Comparison of ENCODE assay signal across 27 cellular contexts in the genomic region with DNA sequence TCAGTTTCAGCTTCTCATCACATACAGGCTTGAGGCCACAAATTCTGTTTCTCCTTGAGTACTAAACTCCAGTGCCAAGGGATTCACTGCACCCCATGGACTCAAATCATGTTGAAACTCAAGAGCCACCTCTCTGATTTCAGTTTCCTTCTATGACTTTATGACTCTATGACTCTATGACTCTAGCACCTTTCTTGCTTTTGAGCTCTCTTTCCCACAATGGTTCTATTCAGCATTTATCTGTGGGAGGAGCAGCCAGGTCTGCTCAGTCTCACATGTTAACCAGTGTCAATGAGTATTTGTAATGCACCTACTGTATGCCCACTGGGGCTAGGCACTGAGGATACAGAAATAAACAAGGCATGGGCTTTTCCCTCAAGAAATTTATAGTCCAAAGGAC. TPM values are rescaled to one million over a fixed set of nuclear protein-coding genes. Genes with fewer than 3 reads are reported as not detected.
DNase-seq lines count a peak whose midpoint lies in the region; ATAC-seq, FAIRE-seq and TF ChIP-seq lines count a peak whose summit lies in the region.
"Had no signal": no experiment of that assay in that cellular context is flagged by ENCODE, and none has a peak within 500 bp of the region (broad histone marks: within the 10 kb centered on the region; RNA-seq: fewer than 3 reads in every experiment).

No MANE protein-coding gene starts in this region.

- CTCF ChIA-PET in H1 (lab: Charles Lee; ENCODE audit: partially characterized antibody) = interaction anchor here (0.9 to 1.2 kb wide), 4 partner anchors 9 to 201 kb away, joined by 3 to 7 read pairs (median 3); no protein-coding TSS in a partner anchor

- TF ChIP-seq POLR2A in H1 (IDR thresholded peaks at IDR 0.05; ENCODE audit: control extremely low read depth in 1 of 2, low read depth in 2 of 2, low read length in 2 of 2) (no peak), erythroblast (IDR thresholded peaks at IDR 0.05; ENCODE audit: low read length) (no peak)

- no peak overlapping the region for H2BK5ac ChIP-seq in H1 (ENCODE audit: low read depth, low read length)

- H3K56ac ChIP-seq in H1 (replicated peaks; ENCODE audit: insufficient read length, low read depth, low read length) = no peak overlapping the region

- H2BK12ac ChIP-seq in H1 (ENCODE audit: low read depth, low read length) = no peak overlapping the region

- no peak overlapping the region for H2AK5ac ChIP-seq in H1 (ENCODE audit: low read depth, low read length)

- no peak overlapping the region for H4K5ac ChIP-seq in H1 (ENCODE audit: insufficient read length, low read depth, low read length)

- TF ChIP-seq EP300 in H1 (IDR thresholded peaks at IDR 0.05; ENCODE audit: borderline replicate concordance in 1 of 2, low read depth in 2 of 2, low read length in 2 of 2) = no peak

- H3K14ac ChIP-seq in H1 (ENCODE audit: insufficient read length) = no peak overlapping the region

- no peak for TF ChIP-seq CTCF in H1 (IDR thresholded peaks at IDR 0.05; ENCODE audit: control extremely low read depth in 1 of 3, insufficient read depth in 1 of 3, low read depth in 1 of 3, low read length in 3 of 3)
- TF ChIP-seq CTCF in nephron (IDR thresholded peaks at IDR 0.05; ENCODE audit: unreplicated experiment in 3 of 3) = no peak

- H3K23ac ChIP-seq in H1 (ENCODE audit: insufficient read length) = no peak overlapping the region

- no peak overlapping the region for H3K4me3 Mint-ChIP-seq in activated naive CD8-positive, alpha-beta T cell treated with anti-CD3 and anti-CD28 coated beads, Interleukin-2, amount 50 U/mL, for 24 hours
- no peak overlapping the region for H3K4me3 Mint-ChIP-seq in activated naive CD8-positive, alpha-beta T cell treated with anti-CD3 and anti-CD28 coated beads for 36 hours
- no peak overlapping the region for H3K4me3 Mint-ChIP-seq in nephron
- H3K4me3 Mint-ChIP-seq: CD4-positive, CD25-positive, alpha-beta regulatory T cell; HFFc6 had no signal

- ATAC-seq in activated naive CD8-positive, alpha-beta T cell treated with anti-CD3 and anti-CD28 coated beads, Interleukin-2, amount 50 U/mL, for 24 hours = peak; percentile 40
- ATAC-seq in GM21825 (IDR thresholded peaks at IDR 0.05; ENCODE audit: unreplicated experiment) = no peak

- H3K4me3 ChIP-seq in H1 (ENCODE audit: extremely low read depth in 1 of 4, insufficient read depth in 2 of 4, low read depth in 3 of 4, low read length in 4 of 4) = no peak overlapping the region
- H3K4me3 ChIP-seq: BLaER1, HAP-1, Peyer's patch had no signal

- H3K27me3 Mint-ChIP-seq in activated naive CD8-positive, alpha-beta T cell treated with anti-CD3 and anti-CD28 coated beads, Interleukin-2, amount 50 U/mL, for 24 hours = peaks cover 2% of the 10 kb centered on the region
- H3K27me3 Mint-ChIP-seq in activated naive CD8-positive, alpha-beta T cell treated with anti-CD3 and anti-CD28 coated beads for 36 hours = no peaks in the 10 kb centered on the region
- H3K27me3 Mint-ChIP-seq in nephron (ENCODE audit: low read depth) = peaks cover 8% of the 10 kb centered on the region

- no peak overlapping the region for H3K4ac ChIP-seq in H1 (replicated peaks; ENCODE audit: insufficient read length, low read depth, low read length)

- no peaks in the 10 kb centered on the region for H3K79me2 ChIP-seq in H1 (ENCODE audit: control insufficient read depth in 1 of 2, insufficient read depth in 2 of 2, low read length in 2 of 2)

- no peak for TF ChIP-seq RAD21 in H1 (IDR thresholded peaks at IDR 0.05 in 1 of 2, conservative IDR thresholded peaks at IDR 0.05 in 1 of 2; ENCODE audit: low read depth in 2 of 2, low read length in 2 of 2)

- POLR2A ChIA-PET in H1 (lab: Charles Lee; ENCODE audit: partially characterized antibody) = no interaction called here

- DNase-seq in activated naive CD8-positive, alpha-beta T cell treated with anti-CD3 and anti-CD28 coated beads, Interleukin-2, amount 50 U/mL, for 24 hours = no peak
- no peak for DNase-seq in activated naive CD8-positive, alpha-beta T cell treated with anti-CD3 and anti-CD28 coated beads for 36 hours
- no peak for DNase-seq in H1 (ENCODE audit: low read depth in 1 of 2, low spot score in 2 of 2)
- DNase-seq in erythroblast (lab: John Stamatoyannopoulos, UW) = no peak
- no peak for DNase-seq in NCI-H146 (lab: John Stamatoyannopoulos, UW)
- DNase-seq: CD4-positive, CD25-positive, alpha-beta regulatory T cell; DMS153; DND-41; HFFc6; IMR-90; KG1; MM.1S; NCI-H1694; NCI-H2081; NCI-H2227 treated with DMSO at 0.1 percent for 48 hours; NCI-H510A; NCI-H69; Peyer's patch; SHP77 treated with DMSO at 0.1 percent for 48 hours had no signal

- H4K8ac ChIP-seq in H1 (ENCODE audit: extremely low read depth, insufficient read depth, low read length) = no peak overlapping the region

- no peaks in the 10 kb centered on the region for H3K27me3 ChIP-seq in H1 (replicated peaks in 1 of 4; ENCODE audit: control insufficient read depth in 3 of 4, extremely low read depth in 1 of 4, insufficient read depth in 3 of 4, low read length in 3 of 4)
- H3K27me3 ChIP-seq: BLaER1, Peyer's patch had no signal

- H3K9me3 ChIP-seq in H1 (ENCODE audit: insufficient read depth in 2 of 2, low read depth in 1 of 2, low read length in 1 of 2) = no peaks in the 10 kb centered on the region
- H3K9me3 ChIP-seq: BLaER1, HAP-1, Peyer's patch had no signal

- FAIRE-seq in H1 (lab: Jason Lieb, UNC) = no peak
- FAIRE-seq: GM12892, GM19239 had no signal

- no peak overlapping the region for H3K18ac ChIP-seq in H1 (ENCODE audit: extremely low read depth, low read length)

- H3K36me3 Mint-ChIP-seq in activated naive CD8-positive, alpha-beta T cell treated with anti-CD3 and anti-CD28 coated beads, Interleukin-2, amount 50 U/mL, for 24 hours (ENCODE audit: low read depth) = no peaks in the 10 kb centered on the region
- H3K36me3 Mint-ChIP-seq in activated naive CD8-positive, alpha-beta T cell treated with anti-CD3 and anti-CD28 coated beads for 36 hours = no peaks in the 10 kb centered on the region
- H3K36me3 Mint-ChIP-seq in nephron (ENCODE audit: low read depth) = no peaks in the 10 kb centered on the region
- H3K36me3 Mint-ChIP-seq: CD4-positive, CD25-positive, alpha-beta regulatory T cell had no signal

- H3K23me2 ChIP-seq in H1 (ENCODE audit: low read depth, low read length) = no peaks in the 10 kb centered on the region

- H3K27ac Mint-ChIP-seq in activated naive CD8-positive, alpha-beta T cell treated with anti-CD3 and anti-CD28 coated beads, Interleukin-2, amount 50 U/mL, for 24 hours = no peak overlapping the region
- no peak overlapping the region for H3K27ac Mint-ChIP-seq in activated naive CD8-positive, alpha-beta T cell treated with anti-CD3 and anti-CD28 coated beads for 36 hours
- peak overlapping the region in 2 of 3 experiments; percentile 72 to 78 for H3K27ac Mint-ChIP-seq in nephron
- H3K27ac Mint-ChIP-seq: CD4-positive, CD25-positive, alpha-beta regulatory T cell; HFFc6 had no signal

- no peak overlapping the region for H3K27ac ChIP-seq in H1 (ENCODE audit: low read depth, low read length)
- H3K27ac ChIP-seq: BLaER1 had no signal

- H3K4me2 ChIP-seq in H1 (ENCODE audit: insufficient read depth in 1 of 2, low read depth in 2 of 2, low read length in 2 of 2) = no peak overlapping the region
- H3K4me2 ChIP-seq: BLaER1 had no signal

- peaks cover 0 to 5% (median 0%) of the 10 kb centered on the region in 4 experiments; a peak in 2 of 7 replicates for H3K4me1 ChIP-seq in H1 (replicated peaks in 1 of 4; ENCODE audit: control insufficient read depth in 3 of 4, insufficient read depth in 4 of 4, low read length in 3 of 4)
- H3K4me1 ChIP-seq: BLaER1, HAP-1 had no signal

- H2BK120ac ChIP-seq in H1 (replicated peaks; ENCODE audit: low read depth, low read length) = no peak overlapping the region

- no peak overlapping the region for H4K91ac ChIP-seq in H1 (replicated peaks; ENCODE audit: insufficient read length, low read length)

- H4K20me1 ChIP-seq in H1 (replicated peaks in 1 of 2; ENCODE audit: control insufficient read depth in 1 of 2, insufficient read depth in 2 of 2, low read length in 2 of 2) = no peaks in the 10 kb centered on the region
- H4K20me1 ChIP-seq: BLaER1 had no signal

- H3K36me3 ChIP-seq in H1 (ENCODE audit: control insufficient read depth in 2 of 4, insufficient read depth in 4 of 4, low read length in 3 of 4) = no peaks in the 10 kb centered on the region
- H3K36me3 ChIP-seq: BLaER1, HAP-1, Peyer's patch had no signal

- no peaks in the 10 kb centered on the region for H3K79me1 ChIP-seq in H1 (ENCODE audit: low read depth, low read length)

- H2BK15ac ChIP-seq in H1 (ENCODE audit: low read length) = no peak overlapping the region

- no peaks in the 10 kb centered on the region for H3K9me3 Mint-ChIP-seq in activated naive CD8-positive, alpha-beta T cell treated with anti-CD3 and anti-CD28 coated beads, Interleukin-2, amount 50 U/mL, for 24 hours
- H3K9me3 Mint-ChIP-seq in activated naive CD8-positive, alpha-beta T cell treated with anti-CD3 and anti-CD28 coated beads for 36 hours = no peaks in the 10 kb centered on the region
- no peaks in the 10 kb centered on the region for H3K9me3 Mint-ChIP-seq in nephron

- H3K4me1 Mint-ChIP-seq in activated naive CD8-positive, alpha-beta T cell treated with anti-CD3 and anti-CD28 coated beads, Interleukin-2, amount 50 U/mL, for 24 hours = no peaks in the 10 kb centered on the region
- no peaks in the 10 kb centered on the region for H3K4me1 Mint-ChIP-seq in activated naive CD8-positive, alpha-beta T cell treated with anti-CD3 and anti-CD28 coated beads for 36 hours
- peaks cover 12% of the 10 kb centered on the region for H3K4me1 Mint-ChIP-seq in nephron
- H3K4me1 Mint-ChIP-seq: CD4-positive, CD25-positive, alpha-beta regulatory T cell had no signal

- no peak overlapping the region for H3K9ac ChIP-seq in H1 (replicated peaks in 1 of 4; ENCODE audit: extremely low read depth in 1 of 4, low read depth in 3 of 4, low read length in 3 of 4)
- H3K9ac ChIP-seq: BLaER1 had no signal

- H2AFZ ChIP-seq in H1 (ENCODE audit: low read length) = no peak overlapping the region

- 0 out of 2 replicates have a peak overlapping the region, but pooled peaks have one; percentile 64 for H2BK20ac ChIP-seq in H1 (ENCODE audit: low read length)

TF ChIP-seq in H1, 55 proteins besides CTCF, POLR2A, EP300 and RAD21 (continues in another document):
- no peak for TF ChIP-seq HDAC6 (IDR thresholded peaks at IDR 0.05; ENCODE audit: low read depth, low read length)
- TF ChIP-seq KDM4A (IDR thresholded peaks at IDR 0.05; ENCODE audit: low read depth, low read length, severe bottlenecking) = no peak
- TF ChIP-seq TAF1 (IDR thresholded peaks at IDR 0.05; ENCODE audit: low read depth, low read length) = no peak

RNA-seq across cellular contexts. Expression of gene SLC22A2, which starts 14.6 kb away (rescaled TPM):
- not detected for total RNA-seq in activated naive CD8-positive, alpha-beta T cell treated with anti-CD3 and anti-CD28 coated beads for 36 hours
- total RNA-seq in H1 (2021; fragmentation: NEBNext Ultra II Directional; extraction: Animal tissue kit (Norgen Biotek cat#: 25700)) = 1.2 and 1.4 TPM in 2 replicates
- polyA plus RNA-seq in H1 (2011; rRNA removed) = 0.23 TPM in 1 of 2 replicates, not detected in the other
- 0.23 TPM for polyA plus RNA-seq in H1 (2011; cell fraction: cytosol; rRNA removed)
- polyA plus RNA-seq in H1 (2011; cell fraction: nucleus; rRNA removed) = 0.24 TPM
- 0.24 to 0.57 TPM (median 0.31 TPM) in 4 replicates for polyA plus RNA-seq in H1 (2012, experiment 1 of 2)
- polyA plus RNA-seq in H1 (2012, experiment 2 of 2) = not detected
- polyA plus RNA-seq in H1 (2013, experiment 1 of 2) = 0.75 TPM
- 0.75 TPM for polyA plus RNA-seq in H1 (2013, experiment 2 of 2)
- 0.28 and 1.2 TPM in 2 replicates for polyA minus RNA-seq in H1 (2011; rRNA and poly(A)+ RNA removed)
- polyA minus RNA-seq in H1 (2011; cell fraction: cytosol; rRNA and poly(A)+ RNA removed) = not detected
- polyA minus RNA-seq in H1 (2011; cell fraction: nucleus; rRNA and poly(A)+ RNA removed) = 0.40 TPM
- total RNA-seq: CD4-positive, CD25-positive, alpha-beta regulatory T cell; HFFc6; IMR-90; OCI-LY7; Peyer's patch had no signal
- polyA plus RNA-seq: AG04450; CD4-positive, CD25-positive, alpha-beta regulatory T cell; IMR-90 had no signal

Comparison
In these comparisons a context has a peak if more than half of its experiments do, and no peak if none do; other contexts are left out.
1. H3K27ac Mint-ChIP-seq: peak in nephron (2 of 3); none in activated naive CD8-positive, alpha-beta T cell treated with anti-CD3 and anti-CD28 coated beads, Interleukin-2, amount 50 U/mL, for 24 hours (single experiment) and activated naive CD8-positive, alpha-beta T cell treated with anti-CD3 and anti-CD28 coated beads for 36 hours (single experiment).